25 cellular contexts compared by ENCODE assay signal in the genomic region with DNA sequence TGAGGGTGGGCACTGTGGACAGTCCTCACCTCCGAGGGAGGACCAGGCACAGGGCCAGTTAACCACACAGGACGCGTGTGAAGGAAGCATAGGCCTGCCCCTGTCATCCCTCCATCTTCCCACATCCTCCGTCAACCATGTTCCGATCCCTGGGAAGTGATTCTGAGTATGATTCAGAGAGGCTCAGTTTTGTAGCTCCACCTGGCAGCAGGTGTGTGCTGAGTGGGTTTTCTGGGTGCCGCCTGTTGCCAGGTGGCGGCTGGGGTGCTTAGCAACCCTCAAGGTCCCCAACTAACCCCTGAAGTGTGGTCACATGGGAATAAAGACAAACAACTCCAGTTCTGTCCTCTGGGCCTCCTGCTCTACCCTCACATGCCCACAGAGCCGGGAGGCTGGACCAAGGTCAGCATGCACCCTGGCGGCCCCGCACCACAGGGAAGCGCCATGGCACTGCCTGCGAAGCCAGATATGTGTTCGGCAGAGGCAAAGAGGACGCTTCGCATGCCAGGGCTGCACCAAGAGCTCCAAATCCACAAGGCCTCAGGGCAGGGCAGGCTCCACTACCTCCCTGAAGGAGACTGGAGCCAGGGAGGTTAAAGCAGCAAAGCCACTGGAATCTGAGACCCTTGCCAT. TPM values are rescaled to one million over a fixed set of nuclear protein-coding genes. Genes with fewer than 3 reads are reported as not detected.
DNase-seq lines count a peak whose midpoint lies in the region; ATAC-seq, FAIRE-seq and TF ChIP-seq lines count a peak whose summit lies in the region.
"Had no signal": no experiment of that assay in that cellular context is flagged by ENCODE, and none has a peak within 500 bp of the region (broad histone marks: within the 10 kb centered on the region; RNA-seq: fewer than 3 reads in every experiment).

No MANE protein-coding gene starts in this region.

- no peak for FAIRE-seq in kidney (lab: Jason Lieb, UNC)
- FAIRE-seq: D721Med had no signal

- no peak overlapping the region for H3K27ac ChIP-seq in kidney (ENCODE audit: low read depth in 2 of 2, low read length in 2 of 2)
- peak overlapping the region in 3 of 4 donors; percentile 54 to 69 (median 63) for H3K27ac ChIP-seq in gastrocnemius medialis
- H3K27ac ChIP-seq in psoas muscle: no peak overlapping the region
- H3K27ac ChIP-seq: 22Rv1, HL-60, PC-9 had no signal

- H3K36me3 ChIP-seq in kidney (ENCODE audit: control insufficient read depth in 1 of 2, insufficient read depth in 2 of 2, low read length in 2 of 2) (no peaks in the 10 kb centered on the region), gastrocnemius medialis (no peaks in the 10 kb centered on the region), psoas muscle (ENCODE audit: insufficient read depth in 1 of 2, low read depth in 1 of 2) (no peaks in the 10 kb centered on the region)

- no peak for TF ChIP-seq POLR2A in gastrocnemius medialis (IDR thresholded peaks at IDR 0.05)

- intact Hi-C loops in kidney (cut with DNase I) (no loop called here), gastrocnemius medialis (cut with DNase I; ENCODE audit: low total_unique reads) (no loop called here), psoas muscle (cut with DNase I) (loop anchor here in 1 of 2 donors (10.0 kb wide), 1 partner anchor 1565 kb away; no protein-coding TSS in a partner anchor)

- H3K4me3 ChIP-seq in kidney (ENCODE audit: low read length in 2 of 2): no peak overlapping the region
- H3K4me3 ChIP-seq in gastrocnemius medialis: no peak overlapping the region
- no peak overlapping the region for H3K4me3 ChIP-seq in psoas muscle
- H3K4me3 ChIP-seq: PC-9 had no signal

- H3K4me1 ChIP-seq in kidney (ENCODE audit: control insufficient read depth in 1 of 2, insufficient read depth in 1 of 2, low read depth in 1 of 2, low read length in 2 of 2) (peaks cover 6 to 12% of the 10 kb centered on the region in 2 donors), gastrocnemius medialis (no peaks in the 10 kb centered on the region), psoas muscle (no peaks in the 10 kb centered on the region)

- H3K9me3 ChIP-seq in kidney (ENCODE audit: control insufficient read depth in 1 of 2, low read length in 2 of 2): no peaks in the 10 kb centered on the region
- no peaks in the 10 kb centered on the region for H3K9me3 ChIP-seq in gastrocnemius medialis
- no peaks in the 10 kb centered on the region for H3K9me3 ChIP-seq in psoas muscle

- H3K27me3 ChIP-seq in gastrocnemius medialis: no peaks in the 10 kb centered on the region
- H3K27me3 ChIP-seq in psoas muscle (ENCODE audit: insufficient read depth in 3 of 3, low read length in 2 of 3): no peaks in the 10 kb centered on the region

- DNase-seq in NCI-H187 treated with DMSO at 0.1 percent for 48 hours (lab: John Stamatoyannopoulos, UW) (peak; percentile 0), NCI-H187 (lab: John Stamatoyannopoulos, UW) (no peak), DMS79 treated with DMSO at 0.1 percent for 48 hours (lab: John Stamatoyannopoulos, UW) (peak; percentile 37), kidney (peak; percentile 52), gastrocnemius medialis (no peak), psoas muscle (no peak), cerebellar cortex (ENCODE audit: low spot score) (no peak), HT-29 (ENCODE audit: low spot score) (no peak)
- DNase-seq: ACHN; CD8-positive, alpha-beta T cell; DMS53; H9; KG1; NCI-H1092 treated with DMSO at 0.1 percent for 48 hours; NCI-H1436 treated with DMSO at 0.1 percent for 48 hours; NCI-H2029 treated with DMSO at 0.1 percent for 48 hours; NCI-H2227 treated with DMSO at 0.1 percent for 48 hours; NCI-H510A treated with DMSO at 0.1 percent for 48 hours; NCI-H748 treated with DMSO at 0.1 percent for 48 hours; PC-9; RPMI8226; SHP77 had no signal

- TF ChIP-seq CTCF in kidney (IDR thresholded peaks at IDR 0.05; ENCODE audit: borderline replicate concordance, extremely low read depth, insufficient read depth) (no peak), gastrocnemius medialis (IDR thresholded peaks at IDR 0.05 in 4 of 5, conservative IDR thresholded peaks at IDR 0.05 in 1 of 5) (no peak), psoas muscle (IDR thresholded peaks at IDR 0.05) (no peak)

- in situ Hi-C loops in gastrocnemius medialis (cut with MboI; ENCODE audit: low sequenced_read_pairs in 4 of 4): no loop called here

- no peak for ATAC-seq in gastrocnemius medialis
- no peak for ATAC-seq in psoas muscle
- ATAC-seq: CD8-positive, alpha-beta T cell had no signal

- no peak overlapping the region for H3K9ac ChIP-seq in kidney (ENCODE audit: low read length in 2 of 2)

- WGBS in psoas muscle, 3 donors: 92 to 97% (median 96%) methylated on average over 15 of the region's 15 CpGs

RNA-seq across cellular contexts. Expression of gene ADCY3, which starts 60.0 kb away (rescaled TPM):
- total RNA-seq in kidney (44.6 TPM), gastrocnemius medialis (10 to 100 TPM in 2 of 4 donors, 1 to 10 TPM in 2; 3.9 to 16.6 (median 12.3) TPM), psoas muscle (10 to 100 TPM; 12.1 to 15.2 (median 12.9) TPM)
- polyA plus RNA-seq in kidney (ENCODE audit: insufficient read depth, low read depth, low replicate concordance) (21.1 TPM), psoas muscle (1 to 10 TPM; 9.2 to 10.0 (median 9.5) TPM)
- 78.1 and 80.7 TPM in 2 replicates for total RNA-seq in HT-29 (2014; rRNA removed; shearing (Covaris generic))

Comparison
In these comparisons a context has a peak if more than half of its experiments do, and no peak if none do; other contexts are left out.
1. DNase-seq: peak in NCI-H187 treated with DMSO at 0.1 percent for 48 hours (single experiment), DMS79 treated with DMSO at 0.1 percent for 48 hours (single experiment) and kidney (single experiment); none in NCI-H187 (0 of 2), gastrocnemius medialis (0 of 2), psoas muscle (0 of 2), cerebellar cortex (single experiment) and HT-29 (single experiment).
2. H3K27ac ChIP-seq: peak in gastrocnemius medialis (3 of 4); none in kidney (0 of 2) and psoas muscle (single experiment).